In genomic region chr10:15844517-15844916, GRCh38 we compare ENCODE assay signal across 19 cellular contexts. TPM values are rescaled to one million over a fixed set of nuclear protein-coding genes. Genes with fewer than 3 reads are reported as not detected.
A peak's percentile ranks its signal among the peaks of the same experiment; 100 is the strongest.
DNase-seq lines count a peak whose midpoint lies in the region; ATAC-seq, FAIRE-seq and TF ChIP-seq lines count a peak whose summit lies in the region.
"Had no signal": no experiment of that assay in that cellular context is flagged by ENCODE, and none has a peak within 500 bp of the region (broad histone marks: within the 10 kb centered on the region; RNA-seq: fewer than 3 reads in every experiment).

No MANE protein-coding gene starts in this region.

- TF ChIP-seq CTCF in IMR-90 (conservative IDR thresholded peaks at IDR 0.05; ENCODE audit: low read depth, low read length) (no peak), K562 (IDR thresholded peaks at IDR 0.05 in 2 of 3, conservative IDR thresholded peaks at IDR 0.05 in 1 of 3; ENCODE audit: insufficient read depth in 2 of 3, low read depth in 1 of 3, low read length in 3 of 3) (no peak)

- no peaks in the 10 kb centered on the region for H3K36me3 ChIP-seq in IMR-90 (ENCODE audit: control insufficient read depth, insufficient read depth, low read length)
- peaks cover 28% of the 10 kb centered on the region; the same call in 2 of the 3 replicates for H3K36me3 ChIP-seq in K562 (ENCODE audit: control insufficient read depth, insufficient read depth, low read length)
- no peaks in the 10 kb centered on the region for H3K36me3 ChIP-seq in trophoblast cell (ENCODE audit: control insufficient read depth in 1 of 2, insufficient read depth in 2 of 2, low read length in 2 of 2)

- H2BK5ac ChIP-seq in IMR-90 (ENCODE audit: low read depth, low read length, poor library complexity, severe bottlenecking) (no peak overlapping the region), trophoblast cell (ENCODE audit: low read depth, low read length, poor library complexity) (no peak overlapping the region)

- H3K23ac ChIP-seq in IMR-90 (ENCODE audit: low read depth, low read length) (no peak overlapping the region), trophoblast cell (ENCODE audit: low read length) (no peak overlapping the region)

- H3K4me3 ChIP-seq in IMR-90 (ENCODE audit: insufficient read depth, low read depth, low read length), result no peak overlapping the region
- H3K4me3 ChIP-seq in K562, result no peak overlapping the region
- no peak overlapping the region for H3K4me3 ChIP-seq in trophoblast cell (ENCODE audit: low read depth, low read length)
- H3K4me3 ChIP-seq: BLaER1, GM12878, GM23248 had no signal

- CTCF ChIA-PET in IMR-90 (lab: Yijun Ruan, JAX) (no interaction called here), K562 (lab: Yijun Ruan, JAX; ENCODE audit: low intra/inter-chr PET ratio) (no interaction called here)

- H2AK9ac ChIP-seq in IMR-90 (replicated peaks; ENCODE audit: low read depth, low read length, poor library complexity), result no peak overlapping the region

- BruUV-seq in IMR-90 (replicated peaks; lab: Mats Ljungman, UMichigan), result no TSS peak
- no TSS peak for BruUV-seq in K562 (replicated peaks; lab: Mats Ljungman, UMichigan)

- no peak overlapping the region for H3K4ac ChIP-seq in IMR-90 (ENCODE audit: low read depth, low read length)
- H3K4ac ChIP-seq in trophoblast cell (ENCODE audit: low read depth, low read length), result no peak overlapping the region

- intact Hi-C loops in IMR-90 (cut with micrococcal nuclease), result no loop called here
- intact Hi-C loops in K562 (cut with micrococcal nuclease), result no loop called here

- no peak overlapping the region for H2BK20ac ChIP-seq in IMR-90 (ENCODE audit: low read depth, low read length)

- H3K4me1 ChIP-seq in IMR-90 (ENCODE audit: control insufficient read depth, insufficient read depth, low read length) (no peaks in the 10 kb centered on the region), K562 (replicated peaks in 1 of 2; ENCODE audit: control insufficient read depth in 2 of 2, insufficient read depth in 2 of 2, low read length in 2 of 2) (peaks cover 0 to 6% of the 10 kb centered on the region in 2 experiments; a peak in 3 of 5 replicates), trophoblast cell (ENCODE audit: control insufficient read depth in 1 of 2, insufficient read depth in 2 of 2, low read length in 2 of 2) (no peaks in the 10 kb centered on the region)
- H3K4me1 ChIP-seq: BLaER1, Caco-2 had no signal

- ATAC-seq in IMR-90 (ENCODE audit: low read depth) (no peak), K562 (no peak)
- ATAC-seq: CD8-positive, alpha-beta T cell; GM12878; HCT116 had no signal

- H3K27ac ChIP-seq in IMR-90 (ENCODE audit: insufficient read depth, low read length) (no peak overlapping the region), K562 (ENCODE audit: extremely low read depth, low read depth, low read length) (no peak overlapping the region), trophoblast cell (ENCODE audit: low read depth, low read length) (no peak overlapping the region)
- H3K27ac ChIP-seq: BLaER1, C4-2B, GM23248 had no signal

- POLR2A ChIA-PET in IMR-90 (lab: Charles Lee; ENCODE audit: unreplicated experiment), result no interaction called here
- POLR2A ChIA-PET in K562 (lab: Yijun Ruan, JAX), result interaction anchor here (1.2 kb wide), 1 partner anchor 26 kb away, joined by 3 read pairs; no protein-coding TSS in a partner anchor

- in situ Hi-C loops in IMR-90 (cut with MboI; ENCODE audit: low sequenced_read_pairs), result no loop called here
- in situ Hi-C loops in K562 (cut with MboI), result no loop called here

- dilution Hi-C loops in IMR-90 (cut with HindIII; ENCODE audit: low sequenced_read_pairs, unreplicated experiment), result no loop called here

- H2AK5ac ChIP-seq in IMR-90 (ENCODE audit: low read depth, low read length) (no peak overlapping the region), trophoblast cell (ENCODE audit: low read length) (no peak overlapping the region)

- no peak overlapping the region for H4K12ac ChIP-seq in trophoblast cell (ENCODE audit: low read depth, low read length)

- H3K9ac ChIP-seq in IMR-90 (ENCODE audit: low read depth, low read length) (no peak overlapping the region), K562 (ENCODE audit: insufficient read depth in 1 of 2, low read depth in 2 of 2, low read length in 2 of 2) (no peak overlapping the region), trophoblast cell (ENCODE audit: low read length) (no peak overlapping the region)
- H3K9ac ChIP-seq: BLaER1, GM23248 had no signal

- H3K79me2 ChIP-seq in K562 (ENCODE audit: control insufficient read depth, insufficient read depth, low read length) (peaks cover 38% of the 10 kb centered on the region), trophoblast cell (ENCODE audit: control insufficient read depth, insufficient read depth, low read length, poor library complexity) (no peaks in the 10 kb centered on the region)

- H3K4me2 ChIP-seq in IMR-90 (ENCODE audit: low read depth, low read length), result no peak overlapping the region
- no peak overlapping the region for H3K4me2 ChIP-seq in K562 (ENCODE audit: insufficient read depth, low read length)
- H3K4me2 ChIP-seq in trophoblast cell (ENCODE audit: low read length), result no peak overlapping the region
- H3K4me2 ChIP-seq: BLaER1 had no signal

- H3K56ac ChIP-seq in IMR-90 (ENCODE audit: extremely low read depth, insufficient read depth, low read length), result no peak overlapping the region

- DNase-seq in IMR-90 (no peak), K562 (ENCODE audit: extremely low read depth in 1 of 4, low spot score in 3 of 4) (no peak), NCI-H2029 (lab: John Stamatoyannopoulos, UW) (no peak), trophoblast cell (no peak)
- DNase-seq in activated naive CD4-positive, alpha-beta T cell treated with Interleukin-2 at 50 U/mL for 16 hours, result no peak
- DNase-seq: Caco-2; CD4-positive, CD25-positive, alpha-beta regulatory T cell; CD8-positive, alpha-beta T cell; DMS153; DND-41; GDM1; GM23248; H9 had no signal

- H3K27me3 ChIP-seq in IMR-90 (ENCODE audit: control insufficient read depth, insufficient read depth, low read length) (no peaks in the 10 kb centered on the region), K562 (ENCODE audit: control insufficient read depth in 2 of 2, insufficient read depth in 2 of 2, low read length in 2 of 2) (no peaks in the 10 kb centered on the region), trophoblast cell (ENCODE audit: insufficient read depth, low read length) (no peaks in the 10 kb centered on the region)
- H3K27me3 ChIP-seq: BLaER1 had no signal

- no peak overlapping the region for H2BK15ac ChIP-seq in IMR-90 (ENCODE audit: low read depth, low read length)

- FAIRE-seq in G401.6 (lab: Jason Lieb, UNC) (peak; percentile 8), K562 (lab: Jason Lieb, UNC) (no peak)
- FAIRE-seq: GM19239 had no signal

- TF ChIP-seq RAD21 in IMR-90 (IDR thresholded peaks at IDR 0.05; ENCODE audit: low read length) (no peak), K562 (CRISPR knock-in tag; conservative IDR thresholded peaks at IDR 0.05 in 1 of 2, IDR thresholded peaks at IDR 0.05 in 1 of 2) (no peak)

- no peaks in the 10 kb centered on the region for H4K20me1 ChIP-seq in IMR-90 (ENCODE audit: insufficient read depth, low read length)
- no peaks in the 10 kb centered on the region for H4K20me1 ChIP-seq in K562 (replicated peaks; ENCODE audit: control insufficient read depth, insufficient read depth, low read length)

- H3K18ac ChIP-seq in IMR-90 (ENCODE audit: low read depth, low read length) (no peak overlapping the region), trophoblast cell (ENCODE audit: low read length) (no peak overlapping the region)

- H4K91ac ChIP-seq in IMR-90 (ENCODE audit: insufficient read depth, low read depth, low read length) (no peak overlapping the region), trophoblast cell (ENCODE audit: low read depth, low read length) (no peak overlapping the region)

- H2BK120ac ChIP-seq in IMR-90 (ENCODE audit: low read depth, low read length), result no peak overlapping the region
- no peak overlapping the region for H2BK120ac ChIP-seq in trophoblast cell (ENCODE audit: insufficient read depth, low read length, poor library complexity)

- H4K5ac ChIP-seq in IMR-90 (ENCODE audit: low read depth, low read length), result no peak overlapping the region

- H4K8ac ChIP-seq in IMR-90 (ENCODE audit: low read depth in 2 of 2, low read length in 2 of 2) (no peak overlapping the region), trophoblast cell (ENCODE audit: low read depth, low read length) (no peak overlapping the region)

- H3K9me1 ChIP-seq in IMR-90 (ENCODE audit: insufficient read depth, low read length), result no peaks in the 10 kb centered on the region
- no peaks in the 10 kb centered on the region for H3K9me1 ChIP-seq in K562 (ENCODE audit: control insufficient read depth, insufficient read depth, low read length)

- TF ChIP-seq EP300 in K562 (IDR thresholded peaks at IDR 0.05; ENCODE audit: low read length), result no peak

- H2AFZ ChIP-seq in IMR-90 (replicated peaks; ENCODE audit: low read length, poor library complexity) (no peak overlapping the region), K562 (ENCODE audit: low read depth, low read length) (no peak overlapping the region), trophoblast cell (ENCODE audit: insufficient read depth, low read length, poor library complexity) (no peak overlapping the region)
- H2AFZ ChIP-seq: GM23248 had no signal

- no peak overlapping the region for H2BK12ac ChIP-seq in trophoblast cell (ENCODE audit: low read length)

- TF ChIP-seq POLR2A in IMR-90 (IDR thresholded peaks at IDR 0.05; ENCODE audit: low read depth, low read length) (no peak), K562 (conservative IDR thresholded peaks at IDR 0.05) (no peak)

- H3K79me1 ChIP-seq in IMR-90 (ENCODE audit: low read depth in 1 of 2, low read length in 2 of 2), result peaks cover 0 to 17% of the 10 kb centered on the region in 2 experiments; a peak in 3 of 4 replicates
- H3K79me1 ChIP-seq in trophoblast cell (ENCODE audit: low read length), result no peaks in the 10 kb centered on the region

- H3K9me3 ChIP-seq in IMR-90 (ENCODE audit: control insufficient read depth, insufficient read depth, low read length) (no peaks in the 10 kb centered on the region), K562 (replicated peaks; ENCODE audit: control insufficient read depth, insufficient read depth, low read depth, low read length) (no peaks in the 10 kb centered on the region), trophoblast cell (ENCODE audit: insufficient read depth, low read depth, low read length) (no peaks in the 10 kb centered on the region)
- H3K9me3 ChIP-seq: Caco-2 had no signal

- H3K14ac ChIP-seq in IMR-90 (replicated peaks; ENCODE audit: low read depth, low read length), result no peak overlapping the region
- no peak overlapping the region for H3K14ac ChIP-seq in trophoblast cell (ENCODE audit: low read length)

RNA-seq across cellular contexts. Expression of gene MINDY3, which starts 15.8 kb away (rescaled TPM):
- total RNA-seq in IMR-90 (2012; rRNA removed), result 14.5 and 26.4 TPM in 2 replicates
- polyA plus RNA-seq in IMR-90 (2012; rRNA removed), result 10.1 and 13.9 TPM in 2 replicates
- 1.9 and 3.4 TPM in 2 replicates for polyA plus RNA-seq in IMR-90 (2012; cell fraction: cytosol; rRNA removed)
- polyA plus RNA-seq in IMR-90 (2012; cell fraction: nucleus; rRNA removed; ENCODE audit: low replicate concordance), result 4.8 and 31.2 TPM in 2 replicates
- 13.0 and 53.9 TPM in 2 replicates for total RNA-seq in K562 (2011; cell fraction: chromatin; rRNA removed; ENCODE audit: low replicate concordance)
- 7.5 and 9.9 TPM in 2 replicates for total RNA-seq in K562 (2011; cell fraction: nucleolus; rRNA removed)
- total RNA-seq in K562 (2011; cell fraction: nucleoplasm; rRNA removed), result 25.6 and 40.0 TPM in 2 replicates
- total RNA-seq in K562 (2014; rRNA removed), result 11.7 and 14.0 TPM in 2 replicates
- total RNA-seq in K562 (2014; rRNA removed; fragmentation: Illumina TruSeq; extraction: Trizol), result 29.1 and 33.9 TPM in 2 replicates
- total RNA-seq in K562 (2015; rRNA removed; fragmentation: Illumina TruSeq; extraction: Trizol), result 28.8 and 29.5 TPM in 2 replicates
- 22.0 and 23.0 TPM in 2 replicates for total RNA-seq in K562 (2021)
- 17.1 and 18.3 TPM in 2 replicates for polyA plus RNA-seq in K562 (2011; rRNA removed)
- polyA plus RNA-seq in K562 (2011; cell fraction: cytosol; rRNA removed), result 2.9 and 6.9 TPM in 2 replicates
- polyA plus RNA-seq in K562 (2011; cell fraction: nucleus; rRNA removed), result 17.9 and 29.3 TPM in 2 replicates
- polyA plus RNA-seq in K562 (2012), result 16.7 and 29.5 TPM in 2 replicates
- polyA plus RNA-seq in K562 (2014; fragmentation: Illumina TruSeq; extraction: Trizol), result 21.3 and 23.6 TPM in 2 replicates
- polyA plus RNA-seq in K562 (2014; fragmentation: Nextera tagmentation; extraction: Ambion mirVana), result 10 to 100 TPM; 34.2 to 35.9 TPM
- polyA plus RNA-seq in K562 (2014; rRNA removed), result 14.7 and 19.2 TPM in 2 replicates
- polyA minus RNA-seq in K562 (2011; rRNA and poly(A)+ RNA removed), result 24.1 and 28.4 TPM in 2 replicates
- 9.4 and 10.1 TPM in 2 replicates for polyA minus RNA-seq in K562 (2011; cell fraction: cytosol; rRNA and poly(A)+ RNA removed)
- 29.1 and 59.8 TPM in 2 replicates for polyA minus RNA-seq in K562 (2011; cell fraction: nucleus; rRNA and poly(A)+ RNA removed)
- 13.4 and 13.8 TPM in 2 replicates for polyA plus RNA-seq in trophoblast cell (2013)
